Comparison of ENCODE assay signal across 1 cellular context in genomic region chr12:116188581-116188980, GRCh38.
TF ChIP-seq lines count a peak whose summit lies in the region.

No MANE protein-coding gene starts in this region.

TF ChIP-seq in IMR-90, 13 proteins besides CTCF, POLR2A, EP300 and RAD21:
- TF ChIP-seq RFX5 (IDR thresholded peaks at IDR 0.05; ENCODE audit: low read depth, low read length) (no peak), BHLHE40 (IDR thresholded peaks at IDR 0.05; ENCODE audit: low read depth, low read length) (no peak), MXI1 (IDR thresholded peaks at IDR 0.05; ENCODE audit: borderline replicate concordance, low read depth, low read length) (no peak), CHD1 (IDR thresholded peaks at IDR 0.05; ENCODE audit: low read depth, low read length) (no peak), FOS (IDR thresholded peaks at IDR 0.05; ENCODE audit: low read depth, low read length) (no peak), MAZ (IDR thresholded peaks at IDR 0.05; ENCODE audit: borderline replicate concordance, low read depth, low read length) (no peak), NFE2L2 (IDR thresholded peaks at IDR 0.05; ENCODE audit: low read depth, low read length) (no peak), SMC3 (IDR thresholded peaks at IDR 0.05; ENCODE audit: low read depth, low read length) (no peak), CEBPB (IDR thresholded peaks at IDR 0.05; ENCODE audit: low read depth, low read length) (no peak), USF2 (IDR thresholded peaks at IDR 0.05; ENCODE audit: low read depth, low read length) (no peak), ELK1 (IDR thresholded peaks at IDR 0.05; ENCODE audit: borderline replicate concordance, low read depth, low read length) (no peak)
